1 cellular context compared by ENCODE assay signal in the genomic region with DNA sequence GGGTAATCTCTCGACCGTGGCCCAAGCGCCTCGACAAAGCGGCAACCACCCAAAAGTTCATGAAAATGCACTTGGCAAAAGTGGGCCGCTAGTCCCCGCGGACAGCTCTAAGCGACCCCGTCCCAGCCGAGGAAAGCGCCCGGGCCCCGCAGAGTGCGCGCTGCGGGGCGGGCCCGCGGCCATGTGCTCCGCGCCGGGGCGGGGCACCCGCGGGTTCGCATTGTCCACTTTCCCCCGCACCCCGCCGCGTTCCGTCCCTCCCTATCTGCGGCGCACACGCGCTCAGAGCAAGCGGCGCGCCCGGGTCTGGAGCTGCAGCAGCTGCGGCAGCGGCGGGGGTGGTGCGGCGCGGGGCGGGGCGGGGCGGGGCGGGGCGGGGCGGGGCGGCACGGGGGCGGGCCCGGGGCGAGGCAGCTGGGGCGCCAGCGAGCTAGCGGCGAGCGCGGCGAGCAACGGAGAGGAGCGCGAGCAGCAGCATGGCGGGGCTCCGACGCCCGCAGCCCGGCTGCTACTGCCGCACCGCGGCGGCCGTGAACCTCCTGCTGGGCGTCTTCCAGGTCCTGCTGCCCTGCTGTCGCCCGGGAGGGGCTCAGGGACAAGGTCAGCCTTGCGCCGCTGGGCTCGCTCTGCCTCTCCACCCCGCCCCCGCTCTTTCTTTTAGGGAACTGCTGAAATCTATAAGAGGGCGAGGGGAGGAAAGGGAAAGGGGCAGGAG.
TF ChIP-seq lines count a peak whose summit lies in the region.

TSS of gene TMEM131L (plus strand) at position 439 of the 715 bp plus-strand sequence. CDS start at position 477, 38 bp downstream.

TF ChIP-seq in HEK293, 187 proteins besides CTCF, POLR2A, EP300 and RAD21 (continued from another document and continues in another):
- TF ChIP-seq ZBTB49 (tag by site-specific recombination; IDR thresholded peaks at IDR 0.05; ENCODE audit: low read depth) = no peak
- 0 out of 2 replicates have a peak, but pooled peaks have one; percentile 18 for TF ChIP-seq ZFP69B (tag by site-specific recombination; IDR thresholded peaks at IDR 0.05)
- no peak for TF ChIP-seq ZNF664 (tag by site-specific recombination; IDR thresholded peaks at IDR 0.05)
- no peak for TF ChIP-seq ZNF529 (tag by site-specific recombination; IDR thresholded peaks at IDR 0.05; ENCODE audit: insufficient replicate concordance)
- TF ChIP-seq ZNF24 (tag by site-specific recombination; IDR thresholded peaks at IDR 0.05) = no peak
- no peak for TF ChIP-seq ZSCAN23 (tag by site-specific recombination; IDR thresholded peaks at IDR 0.05)
- TF ChIP-seq ZNF341 (tag by site-specific recombination; IDR thresholded peaks at IDR 0.05; ENCODE audit: low read depth) = 0 out of 2 replicates have a peak, but pooled peaks have one; percentile 10
- no peak for TF ChIP-seq PBX3 (CRISPR knock-in tag; IDR thresholded peaks at IDR 0.05)
- TF ChIP-seq YY2 (tag by site-specific recombination; IDR thresholded peaks at IDR 0.05) = no peak
- 0 out of 2 replicates have a peak, but pooled peaks have one; percentile 13 for TF ChIP-seq ZNF561 (tag by site-specific recombination; IDR thresholded peaks at IDR 0.05; ENCODE audit: borderline replicate concordance)
- TF ChIP-seq ZXDB (tag by site-specific recombination; IDR thresholded peaks at IDR 0.05) = no peak
- no peak for TF ChIP-seq ZNF701 (tag by site-specific recombination; IDR thresholded peaks at IDR 0.05)
- TF ChIP-seq ZBTB6 (tag by site-specific recombination; IDR thresholded peaks at IDR 0.05) = no peak
- TF ChIP-seq, protein P1, sequence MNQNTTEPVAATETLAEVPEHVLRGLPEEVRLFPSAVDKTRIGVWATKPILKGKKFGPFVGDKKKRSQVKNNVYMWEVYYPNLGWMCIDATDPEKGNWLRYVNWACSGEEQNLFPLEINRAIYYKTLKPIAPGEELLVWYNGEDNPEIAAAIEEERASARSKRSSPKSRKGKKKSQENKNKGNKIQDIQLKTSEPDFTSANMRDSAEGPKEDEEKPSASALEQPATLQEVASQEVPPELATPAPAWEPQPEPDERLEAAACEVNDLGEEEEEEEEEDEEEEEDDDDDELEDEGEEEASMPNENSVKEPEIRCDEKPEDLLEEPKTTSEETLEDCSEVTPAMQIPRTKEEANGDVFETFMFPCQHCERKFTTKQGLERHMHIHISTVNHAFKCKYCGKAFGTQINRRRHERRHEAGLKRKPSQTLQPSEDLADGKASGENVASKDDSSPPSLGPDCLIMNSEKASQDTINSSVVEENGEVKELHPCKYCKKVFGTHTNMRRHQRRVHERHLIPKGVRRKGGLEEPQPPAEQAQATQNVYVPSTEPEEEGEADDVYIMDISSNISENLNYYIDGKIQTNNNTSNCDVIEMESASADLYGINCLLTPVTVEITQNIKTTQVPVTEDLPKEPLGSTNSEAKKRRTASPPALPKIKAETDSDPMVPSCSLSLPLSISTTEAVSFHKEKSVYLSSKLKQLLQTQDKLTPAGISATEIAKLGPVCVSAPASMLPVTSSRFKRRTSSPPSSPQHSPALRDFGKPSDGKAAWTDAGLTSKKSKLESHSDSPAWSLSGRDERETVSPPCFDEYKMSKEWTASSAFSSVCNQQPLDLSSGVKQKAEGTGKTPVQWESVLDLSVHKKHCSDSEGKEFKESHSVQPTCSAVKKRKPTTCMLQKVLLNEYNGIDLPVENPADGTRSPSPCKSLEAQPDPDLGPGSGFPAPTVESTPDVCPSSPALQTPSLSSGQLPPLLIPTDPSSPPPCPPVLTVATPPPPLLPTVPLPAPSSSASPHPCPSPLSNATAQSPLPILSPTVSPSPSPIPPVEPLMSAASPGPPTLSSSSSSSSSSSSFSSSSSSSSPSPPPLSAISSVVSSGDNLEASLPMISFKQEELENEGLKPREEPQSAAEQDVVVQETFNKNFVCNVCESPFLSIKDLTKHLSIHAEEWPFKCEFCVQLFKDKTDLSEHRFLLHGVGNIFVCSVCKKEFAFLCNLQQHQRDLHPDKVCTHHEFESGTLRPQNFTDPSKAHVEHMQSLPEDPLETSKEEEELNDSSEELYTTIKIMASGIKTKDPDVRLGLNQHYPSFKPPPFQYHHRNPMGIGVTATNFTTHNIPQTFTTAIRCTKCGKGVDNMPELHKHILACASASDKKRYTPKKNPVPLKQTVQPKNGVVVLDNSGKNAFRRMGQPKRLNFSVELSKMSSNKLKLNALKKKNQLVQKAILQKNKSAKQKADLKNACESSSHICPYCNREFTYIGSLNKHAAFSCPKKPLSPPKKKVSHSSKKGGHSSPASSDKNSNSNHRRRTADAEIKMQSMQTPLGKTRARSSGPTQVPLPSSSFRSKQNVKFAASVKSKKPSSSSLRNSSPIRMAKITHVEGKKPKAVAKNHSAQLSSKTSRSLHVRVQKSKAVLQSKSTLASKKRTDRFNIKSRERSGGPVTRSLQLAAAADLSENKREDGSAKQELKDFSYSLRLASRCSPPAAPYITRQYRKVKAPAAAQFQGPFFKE (tag by site-specific recombination; IDR thresholded peaks at IDR 0.05; ENCODE audit: borderline replicate concordance) = no peak
- TF ChIP-seq ZNF600 (tag by site-specific recombination; IDR thresholded peaks at IDR 0.05) = no peak
- no peak for TF ChIP-seq ZNF785 (tag by site-specific recombination; IDR thresholded peaks at IDR 0.05)
- TF ChIP-seq ZNF223 (tag by site-specific recombination; IDR thresholded peaks at IDR 0.05) = no peak
- TF ChIP-seq, protein P2, sequence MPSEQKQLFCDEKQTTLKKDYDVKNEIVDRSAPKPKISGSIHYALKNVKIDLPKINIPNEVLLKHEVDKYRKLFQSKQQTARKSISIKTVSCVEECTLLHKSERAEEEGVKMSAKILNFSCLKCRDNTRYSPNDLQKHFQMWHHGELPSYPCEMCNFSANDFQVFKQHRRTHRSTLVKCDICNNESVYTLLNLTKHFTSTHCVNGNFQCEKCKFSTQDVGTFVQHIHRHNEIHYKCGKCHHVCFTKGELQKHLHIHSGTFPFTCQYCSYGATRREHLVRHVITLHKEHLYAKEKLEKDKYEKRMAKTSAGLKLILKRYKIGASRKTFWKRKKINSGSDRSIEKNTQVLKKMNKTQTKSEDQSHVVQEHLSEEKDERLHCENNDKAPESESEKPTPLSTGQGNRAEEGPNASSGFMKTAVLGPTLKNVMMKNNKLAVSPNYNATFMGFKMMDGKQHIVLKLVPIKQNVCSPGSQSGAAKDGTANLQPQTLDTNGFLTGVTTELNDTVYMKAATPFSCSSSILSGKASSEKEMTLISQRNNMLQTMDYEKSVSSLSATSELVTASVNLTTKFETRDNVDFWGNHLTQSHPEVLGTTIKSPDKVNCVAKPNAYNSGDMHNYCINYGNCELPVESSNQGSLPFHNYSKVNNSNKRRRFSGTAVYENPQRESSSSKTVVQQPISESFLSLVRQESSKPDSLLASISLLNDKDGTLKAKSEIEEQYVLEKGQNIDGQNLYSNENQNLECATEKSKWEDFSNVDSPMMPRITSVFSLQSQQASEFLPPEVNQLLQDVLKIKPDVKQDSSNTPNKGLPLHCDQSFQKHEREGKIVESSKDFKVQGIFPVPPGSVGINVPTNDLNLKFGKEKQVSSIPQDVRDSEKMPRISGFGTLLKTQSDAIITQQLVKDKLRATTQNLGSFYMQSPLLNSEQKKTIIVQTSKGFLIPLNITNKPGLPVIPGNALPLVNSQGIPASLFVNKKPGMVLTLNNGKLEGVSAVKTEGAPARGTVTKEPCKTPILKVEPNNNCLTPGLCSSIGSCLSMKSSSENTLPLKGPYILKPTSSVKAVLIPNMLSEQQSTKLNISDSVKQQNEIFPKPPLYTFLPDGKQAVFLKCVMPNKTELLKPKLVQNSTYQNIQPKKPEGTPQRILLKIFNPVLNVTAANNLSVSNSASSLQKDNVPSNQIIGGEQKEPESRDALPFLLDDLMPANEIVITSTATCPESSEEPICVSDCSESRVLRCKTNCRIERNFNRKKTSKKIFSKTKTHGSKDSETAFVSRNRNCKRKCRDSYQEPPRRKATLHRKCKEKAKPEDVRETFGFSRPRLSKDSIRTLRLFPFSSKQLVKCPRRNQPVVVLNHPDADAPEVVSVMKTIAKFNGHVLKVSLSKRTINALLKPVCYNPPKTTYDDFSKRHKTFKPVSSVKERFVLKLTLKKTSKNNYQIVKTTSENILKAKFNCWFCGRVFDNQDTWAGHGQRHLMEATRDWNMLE (tag by site-specific recombination; conservative IDR thresholded peaks at IDR 0.05; ENCODE audit: low read depth) = no peak
- TF ChIP-seq, protein P3, sequence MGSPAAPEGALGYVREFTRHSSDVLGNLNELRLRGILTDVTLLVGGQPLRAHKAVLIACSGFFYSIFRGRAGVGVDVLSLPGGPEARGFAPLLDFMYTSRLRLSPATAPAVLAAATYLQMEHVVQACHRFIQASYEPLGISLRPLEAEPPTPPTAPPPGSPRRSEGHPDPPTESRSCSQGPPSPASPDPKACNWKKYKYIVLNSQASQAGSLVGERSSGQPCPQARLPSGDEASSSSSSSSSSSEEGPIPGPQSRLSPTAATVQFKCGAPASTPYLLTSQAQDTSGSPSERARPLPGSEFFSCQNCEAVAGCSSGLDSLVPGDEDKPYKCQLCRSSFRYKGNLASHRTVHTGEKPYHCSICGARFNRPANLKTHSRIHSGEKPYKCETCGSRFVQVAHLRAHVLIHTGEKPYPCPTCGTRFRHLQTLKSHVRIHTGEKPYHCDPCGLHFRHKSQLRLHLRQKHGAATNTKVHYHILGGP (tag by site-specific recombination; IDR thresholded peaks at IDR 0.05) = no peak
- no peak for TF ChIP-seq ZNF324 (tag by site-specific recombination; IDR thresholded peaks at IDR 0.05)
- TF ChIP-seq ZNF138 (tag by site-specific recombination; IDR thresholded peaks at IDR 0.05; ENCODE audit: borderline replicate concordance) = no peak
- TF ChIP-seq TRIM28 (IDR thresholded peaks at IDR 0.05; ENCODE audit: borderline replicate concordance, low read length) = no peak
- no peak for TF ChIP-seq FEZF1 (tag by site-specific recombination; IDR thresholded peaks at IDR 0.05)
- TF ChIP-seq MEIS1 (CRISPR knock-in tag; IDR thresholded peaks at IDR 0.05; ENCODE audit: borderline replicate concordance) = no peak
- no peak for TF ChIP-seq PRDM10 (tag by site-specific recombination; IDR thresholded peaks at IDR 0.05)
- no peak for TF ChIP-seq EGR2 (tag by site-specific recombination; IDR thresholded peaks at IDR 0.05; ENCODE audit: low read depth)
- no peak for TF ChIP-seq BCL11B (tag by site-specific recombination; IDR thresholded peaks at IDR 0.05; ENCODE audit: low read depth)
- TF ChIP-seq ZNF596 (tag by site-specific recombination; IDR thresholded peaks at IDR 0.05) = no peak
- no peak for TF ChIP-seq GLI4 (tag by site-specific recombination; IDR thresholded peaks at IDR 0.05)
- no peak for TF ChIP-seq ZNF169 (tag by site-specific recombination; IDR thresholded peaks at IDR 0.05)
- no peak for TF ChIP-seq ZNF677 (tag by site-specific recombination; IDR thresholded peaks at IDR 0.05)
- no peak for TF ChIP-seq ZNF747 (tag by site-specific recombination; IDR thresholded peaks at IDR 0.05)
- no peak for TF ChIP-seq MZF1 (tag by site-specific recombination; IDR thresholded peaks at IDR 0.05; ENCODE audit: borderline replicate concordance)
- TF ChIP-seq SALL2 (tag by site-specific recombination; IDR thresholded peaks at IDR 0.05; ENCODE audit: borderline replicate concordance) = no peak
- no peak for TF ChIP-seq REPIN1 (tag by site-specific recombination; IDR thresholded peaks at IDR 0.05; ENCODE audit: low read depth)
